ENCODE assay signal across 1 cellular context in the genomic region with DNA sequence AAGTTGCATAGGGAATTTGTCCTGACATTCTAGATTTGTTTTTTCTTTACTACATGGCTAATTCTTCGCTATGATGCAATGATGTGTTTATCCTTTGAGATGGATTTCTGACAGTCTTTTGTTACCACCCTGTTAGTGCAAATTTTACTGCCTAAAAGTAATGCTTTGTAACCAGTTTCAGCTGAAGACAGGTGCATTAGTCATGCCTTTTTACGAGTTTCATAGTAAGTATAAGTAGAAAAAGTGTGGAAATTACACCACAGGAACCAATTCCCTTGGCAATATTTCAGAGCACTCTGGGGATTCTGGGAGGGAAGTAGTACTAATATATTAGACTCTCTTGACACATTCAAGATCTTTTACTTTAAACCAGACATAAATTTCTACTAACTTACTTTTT.
TF ChIP-seq lines count a peak whose summit lies in the region.

No MANE protein-coding gene starts in this region.

TF ChIP-seq in HEK293, 187 proteins besides CTCF, POLR2A, EP300 and RAD21 (continued from another document and continues in another):
- TF ChIP-seq HOXD13 (CRISPR knock-in tag; IDR thresholded peaks at IDR 0.05; ENCODE audit: borderline replicate concordance) (no peak), ZNF112 (tag by site-specific recombination; IDR thresholded peaks at IDR 0.05) (no peak), ZNF692 (tag by site-specific recombination; IDR thresholded peaks at IDR 0.05) (peak; percentile 66), ZNF624 (tag by site-specific recombination; IDR thresholded peaks at IDR 0.05) (no peak), SCRT1 (tag by site-specific recombination; IDR thresholded peaks at IDR 0.05; ENCODE audit: borderline replicate concordance) (peak; percentile 70; the same call in 1 of the 2 replicates), SP3 (tag by site-specific recombination; IDR thresholded peaks at IDR 0.05) (no peak), KLF7 (tag by site-specific recombination; IDR thresholded peaks at IDR 0.05; ENCODE audit: borderline replicate concordance) (0 out of 2 replicates have a peak, but pooled peaks have one; percentile 44), ZNF146 (tag by site-specific recombination; IDR thresholded peaks at IDR 0.05) (no peak), REPIN1 (tag by site-specific recombination; IDR thresholded peaks at IDR 0.05; ENCODE audit: low read depth) (no peak), ZSCAN23 (tag by site-specific recombination; IDR thresholded peaks at IDR 0.05) (no peak), ZNF157 (tag by site-specific recombination; IDR thresholded peaks at IDR 0.05) (no peak), TCF7L2 (IDR thresholded peaks at IDR 0.05; ENCODE audit: borderline replicate concordance, low read depth, low read length) (peak; percentile 79), ZXDB (tag by site-specific recombination; IDR thresholded peaks at IDR 0.05) (peak; percentile 81), ZNF37A (tag by site-specific recombination; IDR thresholded peaks at IDR 0.05) (no peak), RBAK (tag by site-specific recombination; IDR thresholded peaks at IDR 0.05) (no peak), ZNF433 (tag by site-specific recombination; IDR thresholded peaks at IDR 0.05; ENCODE audit: low read depth) (no peak), MZF1 (tag by site-specific recombination; IDR thresholded peaks at IDR 0.05; ENCODE audit: borderline replicate concordance) (peak; percentile 89; the same call in 1 of the 2 replicates), OVOL3 (tag by site-specific recombination; IDR thresholded peaks at IDR 0.05) (peak; percentile 69; the same call in 1 of the 2 replicates), ZNF148 (tag by site-specific recombination; IDR thresholded peaks at IDR 0.05; ENCODE audit: borderline replicate concordance) (no peak), ZFP3 (tag by site-specific recombination; IDR thresholded peaks at IDR 0.05; ENCODE audit: low read depth) (no peak), ZNF707 (tag by site-specific recombination; IDR thresholded peaks at IDR 0.05) (no peak), ZNF561 (tag by site-specific recombination; IDR thresholded peaks at IDR 0.05; ENCODE audit: borderline replicate concordance) (no peak), REST (tag by site-specific recombination; IDR thresholded peaks at IDR 0.05) (no peak), ZNF335 (tag by site-specific recombination; conservative IDR thresholded peaks at IDR 0.05) (peak; percentile 29; the same call in 1 of the 2 replicates), ZNF558 (tag by site-specific recombination; IDR thresholded peaks at IDR 0.05) (no peak), GLI4 (tag by site-specific recombination; IDR thresholded peaks at IDR 0.05) (no peak), ZNF175 (tag by site-specific recombination; IDR thresholded peaks at IDR 0.05) (no peak), ZNF214 (tag by site-specific recombination; IDR thresholded peaks at IDR 0.05; ENCODE audit: borderline replicate concordance) (no peak), ZNF660 (tag by site-specific recombination; IDR thresholded peaks at IDR 0.05) (peak; percentile 56; the same call in 1 of the 2 replicates)
- TF ChIP-seq, protein P1, sequence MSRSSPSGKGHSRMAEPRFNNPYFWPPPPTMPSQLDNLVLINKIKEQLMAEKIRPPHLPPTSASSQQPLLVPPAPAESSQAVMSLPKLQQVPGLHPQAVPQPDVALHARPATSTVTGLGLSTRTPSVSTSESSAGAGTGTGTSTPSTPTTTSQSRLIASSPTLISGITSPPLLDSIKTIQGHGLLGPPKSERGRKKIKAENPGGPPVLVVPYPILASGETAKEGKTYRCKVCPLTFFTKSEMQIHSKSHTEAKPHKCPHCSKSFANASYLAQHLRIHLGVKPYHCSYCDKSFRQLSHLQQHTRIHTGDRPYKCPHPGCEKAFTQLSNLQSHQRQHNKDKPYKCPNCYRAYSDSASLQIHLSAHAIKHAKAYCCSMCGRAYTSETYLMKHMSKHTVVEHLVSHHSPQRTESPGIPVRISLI (tag by site-specific recombination; IDR thresholded peaks at IDR 0.05) = peak; percentile 97
- TF ChIP-seq, protein P2, sequence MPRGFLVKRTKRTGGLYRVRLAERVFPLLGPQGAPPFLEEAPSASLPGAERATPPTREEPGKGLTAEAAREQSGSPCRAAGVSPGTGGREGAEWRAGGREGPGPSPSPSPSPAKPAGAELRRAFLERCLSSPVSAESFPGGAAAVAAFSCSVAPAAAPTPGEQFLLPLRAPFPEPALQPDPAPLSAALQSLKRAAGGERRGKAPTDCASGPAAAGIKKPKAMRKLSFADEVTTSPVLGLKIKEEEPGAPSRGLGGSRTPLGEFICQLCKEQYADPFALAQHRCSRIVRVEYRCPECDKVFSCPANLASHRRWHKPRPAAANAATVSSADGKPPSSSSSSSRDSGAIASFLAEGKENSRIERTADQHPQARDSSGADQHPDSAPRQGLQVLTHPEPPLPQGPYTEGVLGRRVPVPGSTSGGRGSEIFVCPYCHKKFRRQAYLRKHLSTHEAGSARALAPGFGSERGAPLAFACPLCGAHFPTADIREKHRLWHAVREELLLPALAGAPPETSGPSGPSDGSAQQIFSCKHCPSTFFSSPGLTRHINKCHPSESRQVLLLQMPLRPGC (tag by site-specific recombination; IDR thresholded peaks at IDR 0.05) = peak; percentile 72; the same call in 1 of the 2 replicates
- TF ChIP-seq, protein P3, sequence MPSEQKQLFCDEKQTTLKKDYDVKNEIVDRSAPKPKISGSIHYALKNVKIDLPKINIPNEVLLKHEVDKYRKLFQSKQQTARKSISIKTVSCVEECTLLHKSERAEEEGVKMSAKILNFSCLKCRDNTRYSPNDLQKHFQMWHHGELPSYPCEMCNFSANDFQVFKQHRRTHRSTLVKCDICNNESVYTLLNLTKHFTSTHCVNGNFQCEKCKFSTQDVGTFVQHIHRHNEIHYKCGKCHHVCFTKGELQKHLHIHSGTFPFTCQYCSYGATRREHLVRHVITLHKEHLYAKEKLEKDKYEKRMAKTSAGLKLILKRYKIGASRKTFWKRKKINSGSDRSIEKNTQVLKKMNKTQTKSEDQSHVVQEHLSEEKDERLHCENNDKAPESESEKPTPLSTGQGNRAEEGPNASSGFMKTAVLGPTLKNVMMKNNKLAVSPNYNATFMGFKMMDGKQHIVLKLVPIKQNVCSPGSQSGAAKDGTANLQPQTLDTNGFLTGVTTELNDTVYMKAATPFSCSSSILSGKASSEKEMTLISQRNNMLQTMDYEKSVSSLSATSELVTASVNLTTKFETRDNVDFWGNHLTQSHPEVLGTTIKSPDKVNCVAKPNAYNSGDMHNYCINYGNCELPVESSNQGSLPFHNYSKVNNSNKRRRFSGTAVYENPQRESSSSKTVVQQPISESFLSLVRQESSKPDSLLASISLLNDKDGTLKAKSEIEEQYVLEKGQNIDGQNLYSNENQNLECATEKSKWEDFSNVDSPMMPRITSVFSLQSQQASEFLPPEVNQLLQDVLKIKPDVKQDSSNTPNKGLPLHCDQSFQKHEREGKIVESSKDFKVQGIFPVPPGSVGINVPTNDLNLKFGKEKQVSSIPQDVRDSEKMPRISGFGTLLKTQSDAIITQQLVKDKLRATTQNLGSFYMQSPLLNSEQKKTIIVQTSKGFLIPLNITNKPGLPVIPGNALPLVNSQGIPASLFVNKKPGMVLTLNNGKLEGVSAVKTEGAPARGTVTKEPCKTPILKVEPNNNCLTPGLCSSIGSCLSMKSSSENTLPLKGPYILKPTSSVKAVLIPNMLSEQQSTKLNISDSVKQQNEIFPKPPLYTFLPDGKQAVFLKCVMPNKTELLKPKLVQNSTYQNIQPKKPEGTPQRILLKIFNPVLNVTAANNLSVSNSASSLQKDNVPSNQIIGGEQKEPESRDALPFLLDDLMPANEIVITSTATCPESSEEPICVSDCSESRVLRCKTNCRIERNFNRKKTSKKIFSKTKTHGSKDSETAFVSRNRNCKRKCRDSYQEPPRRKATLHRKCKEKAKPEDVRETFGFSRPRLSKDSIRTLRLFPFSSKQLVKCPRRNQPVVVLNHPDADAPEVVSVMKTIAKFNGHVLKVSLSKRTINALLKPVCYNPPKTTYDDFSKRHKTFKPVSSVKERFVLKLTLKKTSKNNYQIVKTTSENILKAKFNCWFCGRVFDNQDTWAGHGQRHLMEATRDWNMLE (tag by site-specific recombination; conservative IDR thresholded peaks at IDR 0.05; ENCODE audit: low read depth) = peak; percentile 53; the same call in 1 of the 2 replicates
- TF ChIP-seq, protein P4, sequence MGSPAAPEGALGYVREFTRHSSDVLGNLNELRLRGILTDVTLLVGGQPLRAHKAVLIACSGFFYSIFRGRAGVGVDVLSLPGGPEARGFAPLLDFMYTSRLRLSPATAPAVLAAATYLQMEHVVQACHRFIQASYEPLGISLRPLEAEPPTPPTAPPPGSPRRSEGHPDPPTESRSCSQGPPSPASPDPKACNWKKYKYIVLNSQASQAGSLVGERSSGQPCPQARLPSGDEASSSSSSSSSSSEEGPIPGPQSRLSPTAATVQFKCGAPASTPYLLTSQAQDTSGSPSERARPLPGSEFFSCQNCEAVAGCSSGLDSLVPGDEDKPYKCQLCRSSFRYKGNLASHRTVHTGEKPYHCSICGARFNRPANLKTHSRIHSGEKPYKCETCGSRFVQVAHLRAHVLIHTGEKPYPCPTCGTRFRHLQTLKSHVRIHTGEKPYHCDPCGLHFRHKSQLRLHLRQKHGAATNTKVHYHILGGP (tag by site-specific recombination; IDR thresholded peaks at IDR 0.05) = peak; percentile 92
- TF ChIP-seq, protein P5, sequence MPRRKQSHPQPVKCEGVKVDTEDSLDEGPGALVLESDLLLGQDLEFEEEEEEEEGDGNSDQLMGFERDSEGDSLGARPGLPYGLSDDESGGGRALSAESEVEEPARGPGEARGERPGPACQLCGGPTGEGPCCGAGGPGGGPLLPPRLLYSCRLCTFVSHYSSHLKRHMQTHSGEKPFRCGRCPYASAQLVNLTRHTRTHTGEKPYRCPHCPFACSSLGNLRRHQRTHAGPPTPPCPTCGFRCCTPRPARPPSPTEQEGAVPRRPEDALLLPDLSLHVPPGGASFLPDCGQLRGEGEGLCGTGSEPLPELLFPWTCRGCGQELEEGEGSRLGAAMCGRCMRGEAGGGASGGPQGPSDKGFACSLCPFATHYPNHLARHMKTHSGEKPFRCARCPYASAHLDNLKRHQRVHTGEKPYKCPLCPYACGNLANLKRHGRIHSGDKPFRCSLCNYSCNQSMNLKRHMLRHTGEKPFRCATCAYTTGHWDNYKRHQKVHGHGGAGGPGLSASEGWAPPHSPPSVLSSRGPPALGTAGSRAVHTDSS (tag by site-specific recombination; IDR thresholded peaks at IDR 0.05) = 0 out of 2 replicates have a peak, but pooled peaks have one; percentile 21
- TF ChIP-seq, protein P6, sequence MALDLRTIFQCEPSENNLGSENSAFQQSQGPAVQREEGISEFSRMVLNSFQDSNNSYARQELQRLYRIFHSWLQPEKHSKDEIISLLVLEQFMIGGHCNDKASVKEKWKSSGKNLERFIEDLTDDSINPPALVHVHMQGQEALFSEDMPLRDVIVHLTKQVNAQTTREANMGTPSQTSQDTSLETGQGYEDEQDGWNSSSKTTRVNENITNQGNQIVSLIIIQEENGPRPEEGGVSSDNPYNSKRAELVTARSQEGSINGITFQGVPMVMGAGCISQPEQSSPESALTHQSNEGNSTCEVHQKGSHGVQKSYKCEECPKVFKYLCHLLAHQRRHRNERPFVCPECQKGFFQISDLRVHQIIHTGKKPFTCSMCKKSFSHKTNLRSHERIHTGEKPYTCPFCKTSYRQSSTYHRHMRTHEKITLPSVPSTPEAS (tag by site-specific recombination; IDR thresholded peaks at IDR 0.05) = peak; percentile 61; the same call in 1 of the 2 replicates
